ENCODE assay signal across 27 cellular contexts in the genomic region with DNA sequence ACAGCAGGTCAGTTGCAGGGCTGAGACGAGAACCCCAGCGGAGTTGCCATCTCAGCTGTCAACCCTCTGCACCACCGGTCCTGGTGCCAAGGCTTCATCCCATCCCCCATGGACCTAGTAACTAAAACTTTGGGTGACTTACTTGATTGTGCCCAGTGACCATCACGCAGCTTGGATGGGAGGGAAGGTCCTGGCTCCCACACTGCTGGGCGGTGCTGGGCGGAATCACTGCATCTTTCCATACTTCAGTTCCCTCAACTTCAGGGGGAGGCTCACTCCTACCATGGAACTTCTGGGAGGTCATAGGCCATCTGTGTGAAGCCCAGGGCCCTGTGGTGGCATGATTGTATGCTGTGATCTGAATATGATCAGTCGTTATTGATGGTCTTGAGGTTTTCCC. TPM values are rescaled to one million over a fixed set of nuclear protein-coding genes. Genes with fewer than 3 reads are reported as not detected.
"Had no signal": no experiment of that assay in that cellular context is flagged by ENCODE, and none has a peak within 500 bp of the region (broad histone marks: within the 10 kb centered on the region; RNA-seq: fewer than 3 reads in every experiment).

No MANE protein-coding gene starts in this region.

- H3K27ac ChIP-seq: esophagus muscularis mucosa, foreskin keratinocyte, gastroesophageal sphincter, heart left ventricle, hepatocyte, neutrophil, pancreas, skin epidermis, spleen, thyroid gland, upper lobe of left lung had no signal

- H3K4me3 ChIP-seq: esophagus muscularis mucosa, gastroesophageal sphincter, heart left ventricle, hepatocyte, lung, pancreas, skin epidermis, spleen, thyroid gland, upper lobe of left lung had no signal

- H3K27ac Mint-ChIP-seq: dendritic cell treated with granulocyte-macrophage colony-stimulating factor and Interleukin-4, amounts not matched to agents 40 ng/mL and 50 ng/mL, for 4 days; memory B cell; naive B cell; natural killer cell treated with Interleukin-12 subunit alpha and Interleukin-12 subunit beta and Interleukin-15 and Interleukin-18, amount 100 ng/mL, for 72 hours; stimulated activated memory B cell treated with anti-CD40 and anti-IgM and Interleukin-4, amounts not matched to agents 10 μg/mL and 1 μg/mL and 100 μg/mL, for 72 hours had no signal

- H3K36me3 Mint-ChIP-seq: memory B cell; naive B cell; natural killer cell treated with Interleukin-12 subunit alpha and Interleukin-12 subunit beta and Interleukin-15 and Interleukin-18, amount 100 ng/mL, for 72 hours; stimulated activated memory B cell treated with anti-CD40 and anti-IgM and Interleukin-4, amounts not matched to agents 10 μg/mL and 1 μg/mL and 100 μg/mL, for 72 hours had no signal

- H3K9me3 ChIP-seq: pancreas, thyroid gland had no signal

- ATAC-seq: foreskin keratinocyte; gastroesophageal sphincter; heart left ventricle; left lobe of liver; natural killer cell treated with Interleukin-12 subunit alpha and Interleukin-12 subunit beta and Interleukin-15 and Interleukin-18, amount 100 ng/mL, for 72 hours; pancreas; stimulated activated memory B cell treated with anti-CD40 and anti-IgM and Interleukin-4, amounts not matched to agents 10 μg/mL and 1 μg/mL and 100 μg/mL, for 72 hours; stimulated activated naive CD8-positive, alpha-beta T cell treated with anti-CD3 and anti-CD28 coated beads, Interleukin-15, Interleukin-2, amounts not matched to agents 100 U/mL and 50 U/mL, for 24 hours had no signal

- H3K9me3 Mint-ChIP-seq: memory B cell; natural killer cell treated with Interleukin-12 subunit alpha and Interleukin-12 subunit beta and Interleukin-15 and Interleukin-18, amount 100 ng/mL, for 72 hours; neural crest cell; stimulated activated memory B cell treated with anti-CD40 and anti-IgM and Interleukin-4, amounts not matched to agents 10 μg/mL and 1 μg/mL and 100 μg/mL, for 72 hours had no signal

- H3K4me1 Mint-ChIP-seq: memory B cell; stimulated activated memory B cell treated with anti-CD40 and anti-IgM and Interleukin-4, amounts not matched to agents 10 μg/mL and 1 μg/mL and 100 μg/mL, for 72 hours had no signal

- H3K4me3 Mint-ChIP-seq: dendritic cell treated with granulocyte-macrophage colony-stimulating factor and Interleukin-4, amounts not matched to agents 40 ng/mL and 50 ng/mL, for 4 days; memory B cell; naive B cell; natural killer cell treated with Interleukin-12 subunit alpha and Interleukin-12 subunit beta and Interleukin-15 and Interleukin-18, amount 100 ng/mL, for 72 hours; neural crest cell; stimulated activated memory B cell treated with anti-CD40 and anti-IgM and Interleukin-4, amounts not matched to agents 10 μg/mL and 1 μg/mL and 100 μg/mL, for 72 hours had no signal

- H3K4me1 ChIP-seq: foreskin keratinocyte had no signal

- H3K36me3 ChIP-seq: esophagus muscularis mucosa, gastroesophageal sphincter, heart left ventricle, neutrophil, pancreas, spleen, thyroid gland, upper lobe of left lung had no signal

- DNase-seq: effector CD8-positive, alpha-beta T cell; foreskin keratinocyte; heart left ventricle; kidney; naive B cell; pancreas; spleen; stimulated activated CD4-positive, alpha-beta T cell treated with anti-CD3 and anti-CD28 coated beads, Interleukin-4, amount 100 ng/mL, for 4 hours; stimulated activated naive CD8-positive, alpha-beta T cell treated with anti-CD3 and anti-CD28 coated beads, Interleukin-15, Interleukin-2, amounts not matched to agents 100 U/mL and 50 U/mL, for 24 hours; thyroid gland; upper lobe of left lung had no signal

- H3K27me3 ChIP-seq: thyroid gland had no signal

RNA-seq across cellular contexts. Expression of a gene that starts 26.2 kb away (rescaled TPM):
- total RNA-seq: endothelial cell of umbilical vein, epithelial cell of proximal tubule, fibroblast of lung, foreskin keratinocyte, hepatocyte, left lobe of liver, pulmonary artery endothelial cell had no signal
- polyA plus RNA-seq: endothelial cell of umbilical vein, fibroblast of lung, foreskin keratinocyte, hepatocyte had no signal
